In the genomic region with DNA sequence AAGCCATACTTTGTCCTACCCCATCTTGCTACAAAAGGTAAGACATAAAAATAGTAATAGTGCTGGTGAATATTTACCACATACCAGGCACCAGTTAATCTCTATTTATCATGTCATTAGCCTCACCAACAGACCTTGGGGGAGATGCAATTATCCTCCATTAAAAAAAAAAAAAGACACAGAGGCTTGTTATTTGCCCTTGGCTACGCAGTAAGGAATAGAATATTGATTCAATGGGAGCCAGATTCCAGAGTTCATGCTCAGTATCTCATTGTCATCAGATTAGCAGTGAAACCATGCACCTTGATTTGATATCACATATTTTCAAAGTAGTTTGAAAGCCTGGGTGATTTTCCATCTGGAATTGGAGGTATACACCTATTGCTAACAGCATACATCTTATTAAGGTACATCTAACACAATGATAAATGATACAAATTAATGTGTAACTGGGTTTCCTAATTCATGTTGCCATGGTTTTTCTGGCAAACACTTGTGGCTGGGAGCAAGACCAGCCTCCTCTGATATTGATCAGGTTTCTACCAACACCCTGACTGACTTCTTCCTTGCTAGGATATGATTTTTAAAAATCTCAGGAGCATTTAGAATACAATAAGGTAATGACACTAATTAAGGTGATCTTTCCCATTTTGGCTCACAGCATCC, we compare ENCODE assay signal across 15 cellular contexts.
DNase-seq lines count a peak whose midpoint lies in the region; ATAC-seq and TF ChIP-seq lines count a peak whose summit lies in the region.
"Had no signal": no experiment of that assay in that cellular context is flagged by ENCODE, and none has a peak within 500 bp of the region (broad histone marks: within the 10 kb centered on the region; RNA-seq: fewer than 3 reads in every experiment).

No MANE protein-coding gene starts in this region.

- H3K4me1 Mint-ChIP-seq in mesothelial cell of epicardium, result peaks cover 28% of the 10 kb centered on the region
- H3K4me1 Mint-ChIP-seq: CD14-positive monocyte had no signal

- no peaks in the 10 kb centered on the region for H3K36me3 Mint-ChIP-seq in mesothelial cell of epicardium

- H3K4me3 Mint-ChIP-seq in mesothelial cell of epicardium, result no peak overlapping the region
- H3K4me3 Mint-ChIP-seq: CD14-positive monocyte had no signal

- no peak for TF ChIP-seq CTCF in mesothelial cell of epicardium (IDR thresholded peaks at IDR 0.05; ENCODE audit: unreplicated experiment)

- no peaks in the 10 kb centered on the region for H3K27me3 Mint-ChIP-seq in mesothelial cell of epicardium (ENCODE audit: low read depth)

- intact Hi-C loops in sciatic nerve (cut with DNase I), result no loop called here

- H3K27ac Mint-ChIP-seq in mesothelial cell of epicardium, result peak overlapping the region; percentile 79

- DNase-seq in COR-L47 (lab: John Stamatoyannopoulos, UW) (peak; percentile 79), NCI-H146 treated with DMSO at 0.1 percent for 48 hours (lab: John Stamatoyannopoulos, UW; ENCODE audit: unreplicated experiment) (peak; percentile 93), SK-N-DZ (ENCODE audit: low spot score) (peak; percentile 19), mesothelial cell of epicardium (ENCODE audit: low spot score in 2 of 2, unreplicated experiment in 2 of 2) (no peak), NOMO-1 treated with DMSO at 0.1 percent for 48 hours (lab: John Stamatoyannopoulos, UW; ENCODE audit: unreplicated experiment) (no peak), DMS79 (lab: John Stamatoyannopoulos, UW) (no peak), sciatic nerve (ENCODE audit: low spot score) (no peak)
- no peak for DNase-seq in stimulated activated CD4-positive, alpha-beta T cell treated with anti-CD3 and anti-CD28 coated beads, Interleukin-4, amount 100 ng/mL, for 4 hours
- DNase-seq: Caco-2, NCI-H2107, NCI-H82, SIG-M5, SW 1271 had no signal

- ATAC-seq in sciatic nerve, result no peak
- ATAC-seq: K562 had no signal

- H3K9me3 Mint-ChIP-seq in mesothelial cell of epicardium, result no peaks in the 10 kb centered on the region

Comparison
In these comparisons a context has a peak if more than half of its experiments do, and no peak if none do; other contexts are left out.
1. DNase-seq: peak in COR-L47 (single experiment), NCI-H146 treated with DMSO at 0.1 percent for 48 hours (single experiment) and SK-N-DZ (single experiment); none in mesothelial cell of epicardium (0 of 2), NOMO-1 treated with DMSO at 0.1 percent for 48 hours (single experiment), DMS79 (single experiment), sciatic nerve (single experiment) and stimulated activated CD4-positive, alpha-beta T cell treated with anti-CD3 and anti-CD28 coated beads, Interleukin-4, amount 100 ng/mL, for 4 hours (0 of 2).